In the genomic region with DNA sequence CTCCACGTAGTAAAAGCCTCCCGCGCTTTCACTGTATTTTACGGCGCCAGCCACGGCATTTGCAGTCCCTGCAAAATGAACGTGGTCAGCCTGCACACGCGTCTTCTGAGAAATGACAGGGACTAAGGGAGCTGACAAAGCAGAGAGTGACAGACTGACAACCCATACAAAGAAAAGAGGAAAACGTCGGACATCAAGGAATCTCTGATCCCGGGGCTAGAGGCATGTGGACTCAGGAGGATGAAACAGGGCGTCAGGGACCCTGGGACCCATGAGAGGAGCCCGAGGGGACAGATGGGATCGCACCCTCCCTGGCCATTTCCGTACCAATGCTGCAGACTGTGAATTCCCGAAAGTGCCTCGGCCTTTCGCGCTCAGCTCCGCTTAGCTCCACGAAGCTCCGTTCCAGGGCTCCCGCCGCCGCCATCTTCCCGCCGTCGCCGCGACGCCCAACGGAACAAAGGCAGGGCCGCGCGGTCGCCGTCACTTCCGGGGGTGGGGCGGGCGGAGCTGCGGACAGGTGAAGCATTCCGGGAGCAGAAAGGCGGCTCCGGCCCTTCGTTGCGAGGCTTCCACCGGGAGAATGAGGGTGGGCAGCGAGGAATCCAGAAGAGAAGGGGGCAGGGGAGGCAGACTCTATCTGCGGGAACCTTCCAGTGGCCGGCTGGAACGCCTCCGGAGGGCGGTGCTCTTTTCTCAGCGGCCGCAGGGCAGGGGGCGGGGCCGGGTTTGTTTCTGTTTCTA, we compare ENCODE assay signal across 8 cellular contexts. TPM values are rescaled to one million over a fixed set of nuclear protein-coding genes. Genes with fewer than 3 reads are reported as not detected.
DNase-seq lines count a peak whose midpoint lies in the region; ATAC-seq and TF ChIP-seq lines count a peak whose summit lies in the region.

A gene with protein sequence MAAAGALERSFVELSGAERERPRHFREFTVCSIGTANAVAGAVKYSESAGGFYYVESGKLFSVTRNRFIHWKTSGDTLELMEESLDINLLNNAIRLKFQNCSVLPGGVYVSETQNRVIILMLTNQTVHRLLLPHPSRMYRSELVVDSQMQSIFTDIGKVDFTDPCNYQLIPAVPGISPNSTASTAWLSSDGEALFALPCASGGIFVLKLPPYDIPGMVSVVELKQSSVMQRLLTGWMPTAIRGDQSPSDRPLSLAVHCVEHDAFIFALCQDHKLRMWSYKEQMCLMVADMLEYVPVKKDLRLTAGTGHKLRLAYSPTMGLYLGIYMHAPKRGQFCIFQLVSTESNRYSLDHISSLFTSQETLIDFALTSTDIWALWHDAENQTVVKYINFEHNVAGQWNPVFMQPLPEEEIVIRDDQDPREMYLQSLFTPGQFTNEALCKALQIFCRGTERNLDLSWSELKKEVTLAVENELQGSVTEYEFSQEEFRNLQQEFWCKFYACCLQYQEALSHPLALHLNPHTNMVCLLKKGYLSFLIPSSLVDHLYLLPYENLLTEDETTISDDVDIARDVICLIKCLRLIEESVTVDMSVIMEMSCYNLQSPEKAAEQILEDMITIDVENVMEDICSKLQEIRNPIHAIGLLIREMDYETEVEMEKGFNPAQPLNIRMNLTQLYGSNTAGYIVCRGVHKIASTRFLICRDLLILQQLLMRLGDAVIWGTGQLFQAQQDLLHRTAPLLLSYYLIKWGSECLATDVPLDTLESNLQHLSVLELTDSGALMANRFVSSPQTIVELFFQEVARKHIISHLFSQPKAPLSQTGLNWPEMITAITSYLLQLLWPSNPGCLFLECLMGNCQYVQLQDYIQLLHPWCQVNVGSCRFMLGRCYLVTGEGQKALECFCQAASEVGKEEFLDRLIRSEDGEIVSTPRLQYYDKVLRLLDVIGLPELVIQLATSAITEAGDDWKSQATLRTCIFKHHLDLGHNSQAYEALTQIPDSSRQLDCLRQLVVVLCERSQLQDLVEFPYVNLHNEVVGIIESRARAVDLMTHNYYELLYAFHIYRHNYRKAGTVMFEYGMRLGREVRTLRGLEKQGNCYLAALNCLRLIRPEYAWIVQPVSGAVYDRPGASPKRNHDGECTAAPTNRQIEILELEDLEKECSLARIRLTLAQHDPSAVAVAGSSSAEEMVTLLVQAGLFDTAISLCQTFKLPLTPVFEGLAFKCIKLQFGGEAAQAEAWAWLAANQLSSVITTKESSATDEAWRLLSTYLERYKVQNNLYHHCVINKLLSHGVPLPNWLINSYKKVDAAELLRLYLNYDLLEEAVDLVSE (N-terminal part only) (minus strand): TSS at position 459 of the 744 bp plus-strand sequence. CDS start 32 bp downstream, at position 427.

- H3K79me2 ChIP-seq in smooth muscle cell (ENCODE audit: low read depth) = peaks cover 47% of the 10 kb centered on the region

- H3K9me3 ChIP-seq in smooth muscle cell (replicated peaks; ENCODE audit: low read depth) = no peaks in the 10 kb centered on the region

- H3K4me3 Mint-ChIP-seq in immature natural killer cell = peak within 1 kb of the TSS; percentile 98 to 100 (median 99)

- ATAC-seq in GM18858 (IDR thresholded peaks at IDR 0.05; ENCODE audit: unreplicated experiment) (peak; percentile 51), HG03060 (IDR thresholded peaks at IDR 0.05; ENCODE audit: low read depth, unreplicated experiment) (peak; percentile 38)

- peaks cover 0 to 9% (median 2%) of the 10 kb centered on the region in 3 donors for H3K27me3 Mint-ChIP-seq in immature natural killer cell (ENCODE audit: low read depth in 3 of 3)

- 1% methylated on average over 51 of the region's 58 CpGs for WGBS in smooth muscle cell (ENCODE audit: low lambda C conversion rate)

- peak; percentile 83 for DNase-seq in 8988T
- DNase-seq in NCI-H2196 (lab: John Stamatoyannopoulos, UW; ENCODE audit: unreplicated experiment) = peak; percentile 74
- peak; percentile 77 to 88 (median 84) for DNase-seq in activated CD4-positive, CD25-positive, alpha-beta regulatory T cell (lab: John Stamatoyannopoulos, UW)
- DNase-seq in cardiac fibroblast (ENCODE audit: low read depth in 2 of 2) = peak; percentile 51 to 54
- DNase-seq in immature natural killer cell = peak; percentile 85 to 86 (median 86)
- peak; percentile 68 for DNase-seq in smooth muscle cell (lab: John Stamatoyannopoulos, UW; ENCODE audit: unreplicated experiment)

- TF ChIP-seq CTCF in cardiac fibroblast (IDR thresholded peaks at IDR 0.05; ENCODE audit: low read depth, low read length) (no peak), smooth muscle cell (IDR thresholded peaks at IDR 0.05; ENCODE audit: borderline replicate concordance, insufficient read depth, poor library complexity, severe bottlenecking) (no peak)

- peaks cover 28 to 35% of the 10 kb centered on the region in 2 donors for H3K4me1 Mint-ChIP-seq in immature natural killer cell

- H3K4me3 ChIP-seq in cardiac fibroblast (replicated peaks in 1 of 2; ENCODE audit: low read depth in 2 of 2, low read length in 2 of 2) = peak within 1 kb of the TSS; percentile 77 to 91
- peak within 1 kb of the TSS; percentile 80 for H3K4me3 ChIP-seq in smooth muscle cell

- no peaks in the 10 kb centered on the region for H3K27me3 ChIP-seq in smooth muscle cell (ENCODE audit: low read depth)

- H3F3A ChIP-seq in smooth muscle cell (ENCODE audit: low read depth) = no peaks in the 10 kb centered on the region

- H3K9me3 Mint-ChIP-seq in immature natural killer cell = no peaks in the 10 kb centered on the region

- peak within 1 kb of the TSS; percentile 90 for H3K4me2 ChIP-seq in smooth muscle cell

- H4K20me1 ChIP-seq in smooth muscle cell (ENCODE audit: low read depth) = peaks cover 18% of the 10 kb centered on the region

- peak within 1 kb of the TSS; percentile 97 to 100 (median 99) for H3K27ac Mint-ChIP-seq in immature natural killer cell

- H3K27ac ChIP-seq in smooth muscle cell (ENCODE audit: low read depth) = peak within 1 kb of the TSS; percentile 64

- no peaks in the 10 kb centered on the region for H3K36me3 ChIP-seq in smooth muscle cell (ENCODE audit: low read depth)

- peak within 1 kb of the TSS; percentile 73 for H3K9ac ChIP-seq in smooth muscle cell (ENCODE audit: low read depth)

- peaks cover 0 to 8% (median 4%) of the 10 kb centered on the region in 3 donors for H3K36me3 Mint-ChIP-seq in immature natural killer cell

- peak within 1 kb of the TSS; percentile 95 for H2AFZ ChIP-seq in smooth muscle cell (ENCODE audit: low read depth)

- H3K4me1 ChIP-seq in smooth muscle cell (ENCODE audit: low read depth) = peaks cover 13% of the 10 kb centered on the region

RNA-seq across cellular contexts. Expression of the gene that starts here (rescaled TPM):
- polyA plus RNA-seq in immature natural killer cell = 10 to 100 TPM; 16.9 to 31.5 (median 25.0) TPM
- 26.0 and 26.3 TPM in 2 replicates for total RNA-seq in smooth muscle cell
- polyA plus RNA-seq in smooth muscle cell = 13.9 and 21.1 TPM in 2 replicates

Comparison
In these comparisons a context has a peak if more than half of its experiments do, and no peak if none do; other contexts are left out.
1. Peak in every context shown above with its lines: DNase-seq, ATAC-seq, H3K4me3 ChIP-seq and H3K27ac ChIP-seq.